ENCODE assay signal across 2 cellular contexts in the genomic region with DNA sequence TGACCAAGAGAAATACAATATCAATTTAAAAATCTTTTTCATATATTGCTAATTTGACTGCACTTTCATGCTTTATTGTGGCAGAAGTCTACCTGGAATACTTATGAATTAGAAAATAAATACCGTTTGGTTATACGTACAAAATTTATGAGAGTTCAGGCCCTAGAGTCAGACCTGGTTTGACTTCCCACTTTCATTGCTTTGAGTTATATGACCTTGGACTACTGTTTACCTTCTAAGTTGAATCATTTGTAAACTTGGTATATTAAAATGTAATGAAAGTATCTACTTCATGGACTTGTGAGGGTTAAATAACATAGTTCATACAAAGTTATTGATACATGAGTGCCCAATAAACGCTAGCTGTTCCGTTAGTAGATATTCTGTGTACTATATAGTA.
TF ChIP-seq lines count a peak whose summit lies in the region.

No MANE protein-coding gene starts in this region.

TF ChIP-seq in GM23338, 12 proteins besides CTCF, POLR2A, EP300 and RAD21 (continues in another document):
- TF ChIP-seq CREB1 (CRISPR knock-in tag; IDR thresholded peaks at IDR 0.05; ENCODE audit: low read depth) (no peak), ZNF114 (CRISPR knock-in tag; IDR thresholded peaks at IDR 0.05) (no peak), JUNB (IDR thresholded peaks at IDR 0.05; ENCODE audit: unreplicated experiment) (no peak), ZNF462 (CRISPR knock-in tag; IDR thresholded peaks at IDR 0.05) (no peak), NANOG (IDR thresholded peaks at IDR 0.05; ENCODE audit: borderline replicate concordance) (no peak), STAT1 (IDR thresholded peaks at IDR 0.05; ENCODE audit: unreplicated experiment) (no peak), EZH2 (IDR thresholded peaks at IDR 0.05; ENCODE audit: low read depth, unreplicated experiment) (no peak), EZH2phosphoT487 (IDR thresholded peaks at IDR 0.05; ENCODE audit: unreplicated experiment) (no peak)
- TF ChIP-seq, protein P1, sequence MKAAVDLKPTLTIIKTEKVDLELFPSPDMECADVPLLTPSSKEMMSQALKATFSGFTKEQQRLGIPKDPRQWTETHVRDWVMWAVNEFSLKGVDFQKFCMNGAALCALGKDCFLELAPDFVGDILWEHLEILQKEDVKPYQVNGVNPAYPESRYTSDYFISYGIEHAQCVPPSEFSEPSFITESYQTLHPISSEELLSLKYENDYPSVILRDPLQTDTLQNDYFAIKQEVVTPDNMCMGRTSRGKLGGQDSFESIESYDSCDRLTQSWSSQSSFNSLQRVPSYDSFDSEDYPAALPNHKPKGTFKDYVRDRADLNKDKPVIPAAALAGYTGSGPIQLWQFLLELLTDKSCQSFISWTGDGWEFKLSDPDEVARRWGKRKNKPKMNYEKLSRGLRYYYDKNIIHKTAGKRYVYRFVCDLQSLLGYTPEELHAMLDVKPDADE (IDR thresholded peaks at IDR 0.05), result no peak
- TF ChIP-seq, protein P2, sequence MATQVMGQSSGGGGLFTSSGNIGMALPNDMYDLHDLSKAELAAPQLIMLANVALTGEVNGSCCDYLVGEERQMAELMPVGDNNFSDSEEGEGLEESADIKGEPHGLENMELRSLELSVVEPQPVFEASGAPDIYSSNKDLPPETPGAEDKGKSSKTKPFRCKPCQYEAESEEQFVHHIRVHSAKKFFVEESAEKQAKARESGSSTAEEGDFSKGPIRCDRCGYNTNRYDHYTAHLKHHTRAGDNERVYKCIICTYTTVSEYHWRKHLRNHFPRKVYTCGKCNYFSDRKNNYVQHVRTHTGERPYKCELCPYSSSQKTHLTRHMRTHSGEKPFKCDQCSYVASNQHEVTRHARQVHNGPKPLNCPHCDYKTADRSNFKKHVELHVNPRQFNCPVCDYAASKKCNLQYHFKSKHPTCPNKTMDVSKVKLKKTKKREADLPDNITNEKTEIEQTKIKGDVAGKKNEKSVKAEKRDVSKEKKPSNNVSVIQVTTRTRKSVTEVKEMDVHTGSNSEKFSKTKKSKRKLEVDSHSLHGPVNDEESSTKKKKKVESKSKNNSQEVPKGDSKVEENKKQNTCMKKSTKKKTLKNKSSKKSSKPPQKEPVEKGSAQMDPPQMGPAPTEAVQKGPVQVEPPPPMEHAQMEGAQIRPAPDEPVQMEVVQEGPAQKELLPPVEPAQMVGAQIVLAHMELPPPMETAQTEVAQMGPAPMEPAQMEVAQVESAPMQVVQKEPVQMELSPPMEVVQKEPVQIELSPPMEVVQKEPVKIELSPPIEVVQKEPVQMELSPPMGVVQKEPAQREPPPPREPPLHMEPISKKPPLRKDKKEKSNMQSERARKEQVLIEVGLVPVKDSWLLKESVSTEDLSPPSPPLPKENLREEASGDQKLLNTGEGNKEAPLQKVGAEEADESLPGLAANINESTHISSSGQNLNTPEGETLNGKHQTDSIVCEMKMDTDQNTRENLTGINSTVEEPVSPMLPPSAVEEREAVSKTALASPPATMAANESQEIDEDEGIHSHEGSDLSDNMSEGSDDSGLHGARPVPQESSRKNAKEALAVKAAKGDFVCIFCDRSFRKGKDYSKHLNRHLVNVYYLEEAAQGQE (IDR thresholded peaks at IDR 0.05; ENCODE audit: unreplicated experiment), result no peak

TF ChIP-seq in HepG2, 621 proteins besides CTCF, POLR2A, EP300 and RAD21:
- peak; percentile 90 for TF ChIP-seq POLR2AphosphoS2 (IDR thresholded peaks at IDR 0.05; ENCODE audit: low read depth, low read length)
- peak; percentile 80; the same call in 1 of the 2 replicates for TF ChIP-seq ZNF652 (CRISPR knock-in tag; IDR thresholded peaks at IDR 0.05; ENCODE audit: borderline replicate concordance, low read depth)
- TF ChIP-seq ZNF101 (CRISPR knock-in tag; IDR thresholded peaks at IDR 0.05; ENCODE audit: borderline replicate concordance, low read depth), result no peak
- peak; percentile 7; the same call in 1 of the 2 replicates for TF ChIP-seq FOXA3 (CRISPR knock-in tag; IDR thresholded peaks at IDR 0.05)
